ENCODE assay signal across 27 cellular contexts in genomic region chr5:171573021-171573420, GRCh38.
"Had no signal": no experiment of that assay in that cellular context is flagged by ENCODE, and none has a peak within 500 bp of the region (broad histone marks: within the 10 kb centered on the region; RNA-seq: fewer than 3 reads in every experiment).

No MANE protein-coding gene starts in this region.

- H3K36me3 Mint-ChIP-seq: stimulated activated effector memory CD8-positive, alpha-beta T cell treated with anti-CD3 and anti-CD28 coated beads, Interleukin-12 subunit alpha, Interleukin-12 subunit beta, amount 100 ng/mL, for 72 hours had no signal

- ATAC-seq: lower lobe of right lung; naive thymus-derived CD8-positive, alpha-beta T cell; pancreas; stimulated activated effector memory CD8-positive, alpha-beta T cell treated with anti-CD3 and anti-CD28 coated beads, Interleukin-12 subunit alpha, Interleukin-12 subunit beta, amount 100 ng/mL, for 72 hours had no signal

- H3K27me3 ChIP-seq: hepatocyte, neutrophil, pancreas, suprapubic skin, tibial artery, uterus had no signal

- H3K4me1 Mint-ChIP-seq: stimulated activated effector memory CD8-positive, alpha-beta T cell treated with anti-CD3 and anti-CD28 coated beads, Interleukin-12 subunit alpha, Interleukin-12 subunit beta, amount 100 ng/mL, for 72 hours had no signal

- H3K9me3 ChIP-seq: lower lobe of right lung, prostate gland had no signal

- H3K36me3 ChIP-seq: lower lobe of right lung, neutrophil, pancreas, prostate gland, suprapubic skin, thoracic aorta, tibial artery, uterus had no signal

- DNase-seq: head of caudate nucleus; islet precursor cell; lower lobe of right lung; mammary epithelial cell; mesenchymal stem cell; naive thymus-derived CD8-positive, alpha-beta T cell; occipital lobe; pancreas; posterior cingulate gyrus; retina; stimulated activated CD4-positive, alpha-beta T cell treated with anti-CD3 and anti-CD28 coated beads, Interleukin-12 subunit alpha, Interleukin-12 subunit beta, amount 100 ng/mL, for 4 hours; stimulated activated CD4-positive, alpha-beta T cell treated with anti-CD3 and anti-CD28 coated beads, Interleukin-15, amount 100 ng/mL, for 24 hours; stimulated activated CD4-positive, alpha-beta T cell treated with anti-CD3 and anti-CD28 coated beads, Interleukin-4, amount 100 ng/mL, for 24 hours; stimulated activated naive CD4-positive, alpha-beta T cell; tibial artery; trophoblast cell; uterus had no signal

- H3K4me3 Mint-ChIP-seq: naive thymus-derived CD8-positive, alpha-beta T cell; nephron; neural crest cell; stimulated activated effector memory CD8-positive, alpha-beta T cell treated with anti-CD3 and anti-CD28 coated beads, Interleukin-12 subunit alpha, Interleukin-12 subunit beta, amount 100 ng/mL, for 72 hours; stimulated activated naive CD8-positive, alpha-beta T cell treated with anti-CD3 and anti-CD28 coated beads, Interleukin-15, Interleukin-2, amounts not matched to agents 100 ng/mL and 50 ng/mL, for 24 hours had no signal

- H3K27ac Mint-ChIP-seq: naive thymus-derived CD8-positive, alpha-beta T cell; nephron; stimulated activated effector memory CD8-positive, alpha-beta T cell treated with anti-CD3 and anti-CD28 coated beads, Interleukin-12 subunit alpha, Interleukin-12 subunit beta, amount 100 ng/mL, for 72 hours; stimulated activated naive CD8-positive, alpha-beta T cell treated with anti-CD3 and anti-CD28 coated beads, Interleukin-15, Interleukin-2, amounts not matched to agents 100 ng/mL and 50 ng/mL, for 24 hours had no signal

- H3K27ac ChIP-seq: hepatocyte, lower lobe of right lung, neutrophil, pancreas, prostate gland, skin epidermis, suprapubic skin, thoracic aorta, tibial artery, uterus had no signal

- H3K4me3 ChIP-seq: hepatocyte, lower lobe of right lung, pancreas, prostate gland, skin epidermis, suprapubic skin, thoracic aorta, tibial artery, uterus had no signal

- H3K4me1 ChIP-seq: lower lobe of right lung, pancreas, prostate gland, suprapubic skin, tibial artery, uterus had no signal
